1 cellular context compared by ENCODE assay signal in the genomic region with DNA sequence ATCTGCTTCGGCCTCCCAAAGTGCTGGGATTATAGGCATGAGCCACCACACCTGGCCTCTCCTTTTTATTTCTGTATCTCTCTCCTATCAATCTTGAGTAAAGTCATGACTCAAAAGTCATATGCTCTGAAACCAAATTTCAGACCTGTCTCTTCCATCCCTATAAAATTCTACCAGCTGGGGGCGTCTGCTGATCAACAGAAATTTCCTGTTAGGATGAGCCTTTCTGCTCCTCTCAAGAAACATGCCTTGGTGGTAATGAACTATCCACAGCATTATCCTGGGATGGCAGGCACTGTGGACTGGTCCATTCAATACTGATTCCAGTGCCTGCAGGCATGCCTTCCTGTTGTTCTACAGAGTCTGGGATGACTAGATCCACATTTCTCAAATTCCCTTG.
TF ChIP-seq lines count a peak whose summit lies in the region.

No MANE protein-coding gene starts in this region.

TF ChIP-seq in GM12878, 131 proteins besides CTCF, POLR2A, EP300 and RAD21:
- no peak for TF ChIP-seq ZNF274 (IDR thresholded peaks at IDR 0.05; ENCODE audit: insufficient read depth, insufficient read length)
